Comparison of ENCODE assay signal across 18 cellular contexts in the genomic region with DNA sequence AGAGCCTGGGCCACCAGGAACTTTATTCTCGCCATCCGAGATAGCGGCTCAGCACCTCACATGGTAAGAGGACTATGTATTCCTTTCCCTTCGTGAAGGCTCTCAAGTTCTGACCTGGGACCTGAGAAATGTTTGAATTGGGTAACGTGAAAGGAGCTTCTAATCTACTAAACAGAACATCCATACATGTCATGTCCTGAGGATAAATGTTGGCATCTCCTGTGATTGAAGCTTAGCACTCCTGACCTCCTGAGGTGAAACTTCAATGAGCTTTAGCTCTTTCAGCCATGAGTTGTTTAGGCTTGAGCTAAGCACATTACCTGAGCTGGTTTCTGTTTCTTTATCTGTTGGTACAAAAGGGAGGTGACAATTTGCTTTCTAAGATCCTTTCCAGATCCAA.
A peak's percentile ranks its signal among the peaks of the same experiment; 100 is the strongest.
DNase-seq lines count a peak whose midpoint lies in the region; ATAC-seq and TF ChIP-seq lines count a peak whose summit lies in the region.
"Had no signal": no experiment of that assay in that cellular context is flagged by ENCODE, and none has a peak within 500 bp of the region (broad histone marks: within the 10 kb centered on the region; RNA-seq: fewer than 3 reads in every experiment).

No MANE protein-coding gene starts in this region.

- H3K36me3 Mint-ChIP-seq in endodermal cell (ENCODE audit: low read depth) (no peaks in the 10 kb centered on the region), neural progenitor cell (no peaks in the 10 kb centered on the region)

- no peak overlapping the region for H3K9ac ChIP-seq in endodermal cell (ENCODE audit: extremely low read depth, low read length, poor library complexity, severe bottlenecking)
- no peak overlapping the region for H3K9ac ChIP-seq in neural progenitor cell

- no peaks in the 10 kb centered on the region for H3K79me2 ChIP-seq in neural progenitor cell (ENCODE audit: low read depth)

- H3K27ac ChIP-seq in endodermal cell (ENCODE audit: low read depth, low read length) (no peak overlapping the region), neural progenitor cell (peak overlapping the region; percentile 80)
- H3K27ac ChIP-seq: 22Rv1, A549, C4-2B had no signal

- peaks cover 33% of the 10 kb centered on the region for H3K27me3 Mint-ChIP-seq in endodermal cell (ENCODE audit: insufficient read depth)
- no peaks in the 10 kb centered on the region for H3K27me3 Mint-ChIP-seq in neural progenitor cell (ENCODE audit: insufficient read depth, low read depth)
- H3K27me3 Mint-ChIP-seq: CD4-positive, alpha-beta T cell had no signal

- H3K4me1 Mint-ChIP-seq in endodermal cell, result peaks cover 23% of the 10 kb centered on the region
- H3K4me1 Mint-ChIP-seq in neural progenitor cell, result peaks cover 18% of the 10 kb centered on the region

- H3K27me3 ChIP-seq in endodermal cell (ENCODE audit: control insufficient read depth, insufficient read depth, low read length, poor library complexity, severe bottlenecking) (peaks cover 18% of the 10 kb centered on the region), neural progenitor cell (no peaks in the 10 kb centered on the region)

- no peak for TF ChIP-seq CTCF in endodermal cell (conservative IDR thresholded peaks at IDR 0.05)
- no peak for TF ChIP-seq CTCF in neural progenitor cell (IDR thresholded peaks at IDR 0.05)

- H3K4me3 ChIP-seq in endodermal cell (ENCODE audit: low read length) (no peak overlapping the region), neural progenitor cell (no peak overlapping the region)
- H3K4me3 ChIP-seq: A549 had no signal

- no peaks in the 10 kb centered on the region for H3K9me3 ChIP-seq in endodermal cell (ENCODE audit: control insufficient read depth, low read length)
- H3K9me3 ChIP-seq in neural progenitor cell (ENCODE audit: low read depth), result no peaks in the 10 kb centered on the region
- H3K9me3 ChIP-seq: A549, Caco-2 had no signal

- peak overlapping the region; percentile 62 for H3K4me2 ChIP-seq in neural progenitor cell
- H3K4me2 ChIP-seq: A549 had no signal

- H3K4me1 ChIP-seq in endodermal cell (ENCODE audit: control insufficient read depth, insufficient read depth, low read length) (peaks cover 10% of the 10 kb centered on the region), neural progenitor cell (peaks cover 22% of the 10 kb centered on the region)
- H3K4me1 ChIP-seq: A549, Caco-2 had no signal

- H3K9me3 Mint-ChIP-seq in endodermal cell, result no peaks in the 10 kb centered on the region
- H3K9me3 Mint-ChIP-seq in neural progenitor cell, result no peaks in the 10 kb centered on the region
- H3K9me3 Mint-ChIP-seq: HFFc6 had no signal

- 78 to 89% methylated on average over 3 to 5 of the region's 5 CpGs for WGBS in endodermal cell (ENCODE audit: insufficient coverage in 1 of 2, insufficient read length in 1 of 2), 2 experiments

- DNase-seq in NCI-H82 (lab: John Stamatoyannopoulos, UW) (peak; percentile 33), NCI-H82 treated with DMSO at 0.1 percent for 48 hours (lab: John Stamatoyannopoulos, UW; ENCODE audit: unreplicated experiment) (no peak), endodermal cell (peak; percentile 59), neural progenitor cell (ENCODE audit: low spot score) (peak; percentile 20), LoVo (ENCODE audit: low spot score) (no peak)
- DNase-seq in activated CD4-positive, alpha-beta T cell treated with anti-CD3 and anti-CD28 coated beads for 48 hours, result no peak
- DNase-seq: AML-193; Caco-2; CD4-positive, alpha-beta T cell; GDM1; H7; HFFc6 had no signal

- H4K20me1 ChIP-seq in neural progenitor cell (ENCODE audit: low read depth), result no peaks in the 10 kb centered on the region

- peaks cover 19% of the 10 kb centered on the region for H3F3A ChIP-seq in neural progenitor cell (ENCODE audit: low read depth)

- H3K4me3 Mint-ChIP-seq in endodermal cell (no peak overlapping the region), neural progenitor cell (no peak overlapping the region)
- H3K4me3 Mint-ChIP-seq: CD4-positive, alpha-beta T cell; HFFc6 had no signal

- H2AFZ ChIP-seq in neural progenitor cell (replicated peaks), result peak overlapping the region; percentile 14

- ATAC-seq in GM21360 (IDR thresholded peaks at IDR 0.05; ENCODE audit: unreplicated experiment) (no peak), HG02885 (IDR thresholded peaks at IDR 0.05; ENCODE audit: poor library complexity, unreplicated experiment) (no peak)
- ATAC-seq: A549, HCT116 had no signal

- H3K27ac Mint-ChIP-seq in endodermal cell, result no peak overlapping the region
- H3K27ac Mint-ChIP-seq in neural progenitor cell, result no peak overlapping the region
- H3K27ac Mint-ChIP-seq: CD4-positive, alpha-beta T cell; HFFc6 had no signal

- H3K36me3 ChIP-seq in endodermal cell (ENCODE audit: control insufficient read depth, insufficient read depth, low read length) (no peaks in the 10 kb centered on the region), neural progenitor cell (no peaks in the 10 kb centered on the region)

Comparison
In these comparisons a context has a peak if more than half of its experiments do, and no peak if none do; other contexts are left out.
1. DNase-seq: peak in NCI-H82 (single experiment), endodermal cell (single experiment) and neural progenitor cell (single experiment); none in NCI-H82 treated with DMSO at 0.1 percent for 48 hours (single experiment), LoVo (single experiment) and activated CD4-positive, alpha-beta T cell treated with anti-CD3 and anti-CD28 coated beads for 48 hours (single experiment).